In genomic region chr1:6602669-6603423, GRCh38 we compare ENCODE assay signal across 1 cellular context.
TF ChIP-seq lines count a peak whose summit lies in the region.

A gene with protein sequence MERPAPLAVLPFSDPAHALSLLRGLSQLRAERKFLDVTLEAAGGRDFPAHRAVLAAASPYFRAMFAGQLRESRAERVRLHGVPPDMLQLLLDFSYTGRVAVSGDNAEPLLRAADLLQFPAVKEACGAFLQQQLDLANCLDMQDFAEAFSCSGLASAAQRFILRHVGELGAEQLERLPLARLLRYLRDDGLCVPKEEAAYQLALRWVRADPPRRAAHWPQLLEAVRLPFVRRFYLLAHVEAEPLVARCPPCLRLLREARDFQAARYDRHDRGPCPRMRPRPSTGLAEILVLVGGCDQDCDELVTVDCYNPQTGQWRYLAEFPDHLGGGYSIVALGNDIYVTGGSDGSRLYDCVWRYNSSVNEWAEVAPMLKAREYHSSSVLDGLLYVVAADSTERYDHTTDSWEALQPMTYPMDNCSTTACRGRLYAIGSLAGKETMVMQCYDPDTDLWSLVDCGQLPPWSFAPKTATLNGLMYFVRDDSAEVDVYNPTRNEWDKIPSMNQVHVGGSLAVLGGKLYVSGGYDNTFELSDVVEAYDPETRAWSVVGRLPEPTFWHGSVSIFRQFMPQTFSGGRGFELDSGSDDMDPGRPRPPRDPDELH (minus strand): TSS chr1:6602869. CDS start chr1:6602817, 52 bp downstream.

TF ChIP-seq in K562, 482 proteins besides CTCF, POLR2A, EP300 and RAD21 (continued from another document and continues in another):
- TF ChIP-seq MGA (IDR thresholded peaks at IDR 0.05) (no peak), ZNF76 (CRISPR knock-in tag; IDR thresholded peaks at IDR 0.05; ENCODE audit: borderline replicate concordance) (no peak), ZNF282 (CRISPR knock-in tag; IDR thresholded peaks at IDR 0.05) (0 out of 2 replicates have a peak, but pooled peaks have one; percentile 84), HDAC8 (tag; IDR thresholded peaks at IDR 0.05) (no peak), MAZ (CRISPR knock-in tag; conservative IDR thresholded peaks at IDR 0.05 in 1 of 2, IDR thresholded peaks at IDR 0.05 in 1 of 2) (peak; percentile 92 to 98), POLR2AphosphoS5 (IDR thresholded peaks at IDR 0.05; ENCODE audit: control insufficient read depth, insufficient read depth, low read depth, low read length) (peak; percentile 68; the same call in 1 of the 2 replicates), ZNF766 (CRISPR knock-in tag; conservative IDR thresholded peaks at IDR 0.05) (no peak; the same call in 1 of the 2 replicates), TEAD2 (tag; IDR thresholded peaks at IDR 0.05) (0 out of 2 replicates have a peak, but pooled peaks have one; percentile 35), STAT5B (CRISPR knock-in tag; IDR thresholded peaks at IDR 0.05) (no peak), ZC3H11A (IDR thresholded peaks at IDR 0.05; ENCODE audit: low read depth, low read length) (no peak), SMAD2 (IDR thresholded peaks at IDR 0.05; ENCODE audit: low read depth, low read length) (no peak), SMC3 (conservative IDR thresholded peaks at IDR 0.05; ENCODE audit: insufficient read depth, low read depth, low read length) (no peak), SRSF9 (IDR thresholded peaks at IDR 0.05; ENCODE audit: borderline replicate concordance, low read depth, low read length) (no peak), RAD51 (IDR thresholded peaks at IDR 0.05; ENCODE audit: borderline replicate concordance, low read depth) (no peak), ILF3 (IDR thresholded peaks at IDR 0.05; ENCODE audit: borderline replicate concordance) (peak; percentile 85; the same call in 1 of the 2 replicates), SUPT5H (IDR thresholded peaks at IDR 0.05) (peak; percentile 83), ZNF318 (IDR thresholded peaks at IDR 0.05; ENCODE audit: borderline replicate concordance in 1 of 2, low read depth in 1 of 2) (no peak), TRIM25 (IDR thresholded peaks at IDR 0.05; ENCODE audit: borderline replicate concordance) (no peak)
- TF ChIP-seq, protein P1, sequence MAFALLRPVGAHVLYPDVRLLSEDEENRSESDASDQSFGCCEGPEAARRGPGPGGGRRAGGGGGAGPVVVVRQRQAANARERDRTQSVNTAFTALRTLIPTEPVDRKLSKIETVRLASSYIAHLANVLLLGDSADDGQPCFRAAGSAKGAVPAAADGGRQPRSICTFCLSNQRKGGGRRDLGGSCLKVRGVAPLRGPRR (CRISPR knock-in tag; IDR thresholded peaks at IDR 0.05) = no peak
- TF ChIP-seq, protein P2, sequence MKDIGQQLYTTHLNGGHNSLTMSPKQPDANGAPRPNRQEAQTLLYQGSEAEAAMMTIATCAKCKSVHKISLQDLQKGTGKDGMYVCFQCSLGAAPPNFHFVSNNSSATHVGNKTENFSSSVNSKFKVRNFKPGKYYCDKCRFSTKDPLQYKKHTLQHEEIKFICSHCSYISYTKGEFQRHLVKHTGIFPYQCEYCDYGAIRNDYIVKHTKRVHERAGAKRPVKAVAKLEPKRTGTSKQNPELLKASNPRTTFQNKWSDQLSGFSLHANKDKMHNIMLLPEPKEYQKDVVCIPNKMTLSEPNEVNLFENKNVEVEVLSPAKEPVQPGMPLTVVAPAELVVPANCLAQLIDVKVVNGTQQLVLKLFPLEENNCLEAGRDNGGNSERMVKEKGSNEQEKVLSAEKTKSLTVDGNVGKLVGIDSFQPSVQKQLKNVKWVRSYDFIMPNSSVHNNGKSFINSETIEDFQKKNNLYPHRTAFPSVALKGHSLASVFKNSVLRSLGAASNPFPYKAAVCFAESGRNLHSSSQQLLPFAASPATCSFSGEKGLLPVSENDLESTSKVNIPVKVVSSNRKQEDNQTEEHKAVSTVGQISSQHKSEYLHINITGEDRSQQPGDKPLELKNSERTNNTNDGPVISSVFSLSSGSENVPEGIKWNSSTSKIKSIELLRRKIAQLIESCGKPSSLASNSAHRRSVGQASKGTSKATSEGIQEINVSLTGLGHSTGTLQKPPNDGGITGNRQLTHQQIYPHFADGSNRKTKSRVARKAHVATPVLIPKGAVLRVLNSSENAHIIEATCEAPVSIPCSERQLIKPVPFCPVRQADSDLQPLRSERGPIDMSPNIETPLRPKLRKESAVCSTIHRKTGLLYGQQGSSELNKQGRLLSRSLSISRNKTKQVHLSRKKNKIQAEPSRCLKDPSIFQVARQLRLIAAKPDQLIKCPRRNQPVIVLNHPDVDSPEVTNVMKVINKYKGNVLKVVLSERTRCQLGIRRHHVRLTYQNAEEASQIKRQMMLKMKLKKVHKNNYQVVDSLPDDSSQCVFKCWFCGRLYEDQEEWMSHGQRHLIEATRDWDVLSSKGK (CRISPR knock-in tag; IDR thresholded peaks at IDR 0.05) = no peak
